In genomic region chrX:154540897-154541535, GRCh38 we compare ENCODE assay signal across 1 cellular context.
TF ChIP-seq lines count a peak whose summit lies in the region.

No MANE protein-coding gene starts in this region.

TF ChIP-seq in HepG2, 621 proteins besides CTCF, POLR2A, EP300 and RAD21 (continues in another document):
- no peak for TF ChIP-seq E2F2 (CRISPR knock-in tag; IDR thresholded peaks at IDR 0.05; ENCODE audit: borderline replicate concordance)
- TF ChIP-seq, protein P1, sequence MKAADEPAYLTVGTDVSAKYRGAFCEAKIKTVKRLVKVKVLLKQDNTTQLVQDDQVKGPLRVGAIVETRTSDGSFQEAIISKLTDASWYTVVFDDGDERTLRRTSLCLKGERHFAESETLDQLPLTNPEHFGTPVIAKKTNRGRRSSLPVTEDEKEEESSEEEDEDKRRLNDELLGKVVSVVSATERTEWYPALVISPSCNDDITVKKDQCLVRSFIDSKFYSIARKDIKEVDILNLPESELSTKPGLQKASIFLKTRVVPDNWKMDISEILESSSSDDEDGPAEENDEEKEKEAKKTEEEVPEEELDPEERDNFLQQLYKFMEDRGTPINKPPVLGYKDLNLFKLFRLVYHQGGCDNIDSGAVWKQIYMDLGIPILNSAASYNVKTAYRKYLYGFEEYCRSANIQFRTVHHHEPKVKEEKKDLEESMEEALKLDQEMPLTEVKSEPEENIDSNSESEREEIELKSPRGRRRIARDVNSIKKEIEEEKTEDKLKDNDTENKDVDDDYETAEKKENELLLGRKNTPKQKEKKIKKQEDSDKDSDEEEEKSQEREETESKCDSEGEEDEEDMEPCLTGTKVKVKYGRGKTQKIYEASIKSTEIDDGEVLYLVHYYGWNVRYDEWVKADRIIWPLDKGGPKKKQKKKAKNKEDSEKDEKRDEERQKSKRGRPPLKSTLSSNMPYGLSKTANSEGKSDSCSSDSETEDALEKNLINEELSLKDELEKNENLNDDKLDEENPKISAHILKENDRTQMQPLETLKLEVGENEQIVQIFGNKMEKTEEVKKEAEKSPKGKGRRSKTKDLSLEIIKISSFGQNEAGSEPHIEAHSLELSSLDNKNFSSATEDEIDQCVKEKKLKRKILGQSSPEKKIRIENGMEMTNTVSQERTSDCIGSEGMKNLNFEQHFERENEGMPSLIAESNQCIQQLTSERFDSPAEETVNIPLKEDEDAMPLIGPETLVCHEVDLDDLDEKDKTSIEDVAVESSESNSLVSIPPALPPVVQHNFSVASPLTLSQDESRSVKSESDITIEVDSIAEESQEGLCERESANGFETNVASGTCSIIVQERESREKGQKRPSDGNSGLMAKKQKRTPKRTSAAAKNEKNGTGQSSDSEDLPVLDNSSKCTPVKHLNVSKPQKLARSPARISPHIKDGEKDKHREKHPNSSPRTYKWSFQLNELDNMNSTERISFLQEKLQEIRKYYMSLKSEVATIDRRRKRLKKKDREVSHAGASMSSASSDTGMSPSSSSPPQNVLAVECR (CRISPR knock-in tag; IDR thresholded peaks at IDR 0.05; ENCODE audit: borderline replicate concordance) = peak; percentile 44; the same call in 1 of the 2 replicates
- no peak for TF ChIP-seq ZNF34 (CRISPR knock-in tag; IDR thresholded peaks at IDR 0.05; ENCODE audit: borderline replicate concordance)
- 0 out of 2 replicates have a peak, but pooled peaks have one; percentile 49 for TF ChIP-seq PRDM10 (CRISPR knock-in tag; IDR thresholded peaks at IDR 0.05; ENCODE audit: low read depth)
- peak; percentile 92 for TF ChIP-seq ETV5 (CRISPR knock-in tag; IDR thresholded peaks at IDR 0.05; ENCODE audit: borderline replicate concordance)
- no peak for TF ChIP-seq CBX2 (IDR thresholded peaks at IDR 0.05; ENCODE audit: low read depth, low read length)
- TF ChIP-seq CBX2 (CRISPR knock-in tag; IDR thresholded peaks at IDR 0.05; ENCODE audit: low read depth) = no peak
- no peak; the same call in 1 of the 2 replicates for TF ChIP-seq ZNF788 (CRISPR knock-in tag; IDR thresholded peaks at IDR 0.05; ENCODE audit: borderline replicate concordance)
- TF ChIP-seq MAZ (IDR thresholded peaks at IDR 0.05; ENCODE audit: borderline replicate concordance, low read depth, low read length) = no peak
- TF ChIP-seq MAZ (CRISPR knock-in tag; IDR thresholded peaks at IDR 0.05; ENCODE audit: low read depth) = no peak
- peak; percentile 70 for TF ChIP-seq FOXA3 (CRISPR knock-in tag; IDR thresholded peaks at IDR 0.05)
- TF ChIP-seq SMARCE1 (IDR thresholded peaks at IDR 0.05; ENCODE audit: borderline replicate concordance) = no peak
- TF ChIP-seq ZFP37 (CRISPR knock-in tag; IDR thresholded peaks at IDR 0.05; ENCODE audit: borderline replicate concordance) = no peak
- TF ChIP-seq RXRB (CRISPR knock-in tag; IDR thresholded peaks at IDR 0.05; ENCODE audit: borderline replicate concordance) = 0 out of 2 replicates have a peak, but pooled peaks have one; percentile 43
- no peak for TF ChIP-seq ZNF225 (CRISPR knock-in tag; IDR thresholded peaks at IDR 0.05)
- TF ChIP-seq ZFX (CRISPR knock-in tag; IDR thresholded peaks at IDR 0.05; ENCODE audit: low read depth) = 0 out of 2 replicates have a peak, but pooled peaks have one; percentile 16
- peak; percentile 33; the same call in 1 of the 2 replicates for TF ChIP-seq NCOA2 (CRISPR knock-in tag; IDR thresholded peaks at IDR 0.05)
- TF ChIP-seq SOX5 (CRISPR knock-in tag; IDR thresholded peaks at IDR 0.05; ENCODE audit: borderline replicate concordance) = peak; percentile 36; the same call in 1 of the 2 replicates
- TF ChIP-seq ATF7-NPFF (CRISPR knock-in tag; IDR thresholded peaks at IDR 0.05; ENCODE audit: low read depth) = no peak
- no peak for TF ChIP-seq ZNF446 (CRISPR knock-in tag; IDR thresholded peaks at IDR 0.05)
- no peak for TF ChIP-seq ZFP36 (IDR thresholded peaks at IDR 0.05; ENCODE audit: borderline replicate concordance, low read depth, low read length, partially characterized antibody)
- TF ChIP-seq RFXANK (CRISPR knock-in tag; IDR thresholded peaks at IDR 0.05) = no peak
- TF ChIP-seq STAG1 (CRISPR knock-in tag; IDR thresholded peaks at IDR 0.05) = no peak
- peak; percentile 30; the same call in 1 of the 2 replicates for TF ChIP-seq ZBTB37 (CRISPR knock-in tag; IDR thresholded peaks at IDR 0.05)
- TF ChIP-seq FOXJ3 (CRISPR knock-in tag; IDR thresholded peaks at IDR 0.05; ENCODE audit: borderline replicate concordance) = no peak
- TF ChIP-seq SMC3 (IDR thresholded peaks at IDR 0.05; ENCODE audit: low read length) = no peak
- TF ChIP-seq, protein P2, sequence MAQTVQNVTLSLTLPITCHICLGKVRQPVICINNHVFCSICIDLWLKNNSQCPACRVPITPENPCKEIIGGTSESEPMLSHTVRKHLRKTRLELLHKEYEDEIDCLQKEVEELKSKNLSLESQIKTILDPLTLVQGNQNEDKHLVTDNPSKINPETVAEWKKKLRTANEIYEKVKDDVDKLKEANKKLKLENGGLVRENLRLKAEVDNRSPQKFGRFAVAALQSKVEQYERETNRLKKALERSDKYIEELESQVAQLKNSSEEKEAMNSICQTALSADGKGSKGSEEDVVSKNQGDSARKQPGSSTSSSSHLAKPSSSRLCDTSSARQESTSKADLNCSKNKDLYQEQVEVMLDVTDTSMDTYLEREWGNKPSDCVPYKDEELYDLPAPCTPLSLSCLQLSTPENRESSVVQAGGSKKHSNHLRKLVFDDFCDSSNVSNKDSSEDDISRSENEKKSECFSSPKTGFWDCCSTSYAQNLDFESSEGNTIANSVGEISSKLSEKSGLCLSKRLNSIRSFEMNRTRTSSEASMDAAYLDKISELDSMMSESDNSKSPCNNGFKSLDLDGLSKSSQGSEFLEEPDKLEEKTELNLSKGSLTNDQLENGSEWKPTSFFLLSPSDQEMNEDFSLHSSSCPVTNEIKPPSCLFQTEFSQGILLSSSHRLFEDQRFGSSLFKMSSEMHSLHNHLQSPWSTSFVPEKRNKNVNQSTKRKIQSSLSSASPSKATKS (CRISPR knock-in tag; IDR thresholded peaks at IDR 0.05) = no peak
- peak; percentile 67 for TF ChIP-seq PATZ1 (CRISPR knock-in tag; IDR thresholded peaks at IDR 0.05)
- peak; percentile 5; the same call in 1 of the 2 replicates for TF ChIP-seq ZFY (CRISPR knock-in tag; IDR thresholded peaks at IDR 0.05)
- no peak for TF ChIP-seq LBX2 (CRISPR knock-in tag; IDR thresholded peaks at IDR 0.05; ENCODE audit: borderline replicate concordance)
- no peak for TF ChIP-seq ZNF205 (CRISPR knock-in tag; IDR thresholded peaks at IDR 0.05)
- TF ChIP-seq SCMH1 (CRISPR knock-in tag; IDR thresholded peaks at IDR 0.05; ENCODE audit: borderline replicate concordance) = no peak
- TF ChIP-seq DRAP1 (CRISPR knock-in tag; IDR thresholded peaks at IDR 0.05) = peak; percentile 64; the same call in 1 of the 2 replicates
- no peak for TF ChIP-seq TRIM24 (CRISPR knock-in tag; IDR thresholded peaks at IDR 0.05)
- peak; percentile 33; the same call in 1 of the 2 replicates for TF ChIP-seq ZNF574 (CRISPR knock-in tag; IDR thresholded peaks at IDR 0.05)
- TF ChIP-seq ZNF431 (CRISPR knock-in tag; IDR thresholded peaks at IDR 0.05; ENCODE audit: borderline replicate concordance, low read depth) = peak; percentile 76; the same call in 1 of the 2 replicates
- no peak for TF ChIP-seq TEAD2 (CRISPR knock-in tag; IDR thresholded peaks at IDR 0.05)
- no peak for TF ChIP-seq ZNF841 (CRISPR knock-in tag; IDR thresholded peaks at IDR 0.05; ENCODE audit: borderline replicate concordance)
- no peak for TF ChIP-seq ZNF280B (CRISPR knock-in tag; IDR thresholded peaks at IDR 0.05; ENCODE audit: borderline replicate concordance)
- TF ChIP-seq ELF3 (CRISPR knock-in tag; IDR thresholded peaks at IDR 0.05) = peak; percentile 61; the same call in 1 of the 2 replicates
